8 cellular contexts compared by ENCODE assay signal in genomic region chr2:9552491-9553178, GRCh38. TPM values are rescaled to one million over a fixed set of nuclear protein-coding genes. Genes with fewer than 3 reads are reported as not detected.
DNase-seq lines count a peak whose midpoint lies in the region; ATAC-seq and TF ChIP-seq lines count a peak whose summit lies in the region.

No MANE protein-coding gene starts in this region.

- TF ChIP-seq CTCF in tibial nerve (IDR thresholded peaks at IDR 0.05) = no peak

- H3K9me3 Mint-ChIP-seq in activated naive CD4-positive, alpha-beta T cell treated with anti-CD3 and anti-CD28 coated beads, Interleukin-2, amount 10 ng/mL, durations not matched to agents 7 days and 5 days = no peaks in the 10 kb centered on the region

- CTCF ChIA-PET in activated naive CD4-positive, alpha-beta T cell treated with anti-CD3 and anti-CD28 coated beads, Interleukin-2, amount 10 ng/mL, durations not matched to agents 7 days and 5 days (lab: Charles Lee) = no interaction called here

- H3K27ac Mint-ChIP-seq in activated naive CD4-positive, alpha-beta T cell treated with anti-CD3 and anti-CD28 coated beads, Interleukin-2, amount 10 ng/mL, durations not matched to agents 7 days and 5 days = peak overlapping the region; percentile 70
- peak overlapping the region; percentile 99 for H3K27ac Mint-ChIP-seq in T-helper 17 cell

- WGBS in tibial nerve, 2 donors = 12 to 20% methylated on average over 2 of the region's 2 CpGs

- H3K9me3 ChIP-seq in T-helper 17 cell (ENCODE audit: control insufficient read depth, low read length, poor library complexity, severe bottlenecking) (no peaks in the 10 kb centered on the region), tibial nerve (no peaks in the 10 kb centered on the region)

- peaks cover 70% of the 10 kb centered on the region for H3K4me1 Mint-ChIP-seq in activated naive CD4-positive, alpha-beta T cell treated with anti-CD3 and anti-CD28 coated beads, Interleukin-2, amount 10 ng/mL, durations not matched to agents 7 days and 5 days
- H3K4me1 Mint-ChIP-seq in T-helper 17 cell = peaks cover 49% of the 10 kb centered on the region

- H3K27me3 Mint-ChIP-seq in activated naive CD4-positive, alpha-beta T cell treated with anti-CD3 and anti-CD28 coated beads, Interleukin-2, amount 10 ng/mL, durations not matched to agents 7 days and 5 days = no peaks in the 10 kb centered on the region
- no peaks in the 10 kb centered on the region for H3K27me3 Mint-ChIP-seq in T-helper 17 cell

- H3K27me3 ChIP-seq in tibial nerve = no peaks in the 10 kb centered on the region

- DNase-seq in activated naive CD4-positive, alpha-beta T cell treated with anti-CD3 and anti-CD28 coated beads, Interleukin-2, amount 10 ng/mL, durations not matched to agents 7 days and 5 days = no peak
- DNase-seq in activated naive CD4-positive, alpha-beta T cell treated with anti-CD3 and anti-CD28 coated beads, Interleukin-2, amount 50 U/mL, for 16 hours = no peak
- DNase-seq in T-helper 17 cell (no peak), fibroblast of the conjunctiva (ENCODE audit: low read depth) (peak; percentile 78), tibial nerve (ENCODE audit: low spot score in 2 of 2) (no peak)
- DNase-seq in stimulated activated CD4-positive, alpha-beta T cell treated with anti-CD3 and anti-CD28 coated beads, Interleukin-4, amount 100 ng/mL, for 1 hour = no peak

- H3K4me3 ChIP-seq in tibial nerve = no peak overlapping the region

- H3K36me3 Mint-ChIP-seq in activated naive CD4-positive, alpha-beta T cell treated with anti-CD3 and anti-CD28 coated beads, Interleukin-2, amount 10 ng/mL, durations not matched to agents 7 days and 5 days = peaks cover 13% of the 10 kb centered on the region
- peaks cover 7% of the 10 kb centered on the region for H3K36me3 Mint-ChIP-seq in T-helper 17 cell (ENCODE audit: low read depth)

- H3K27ac ChIP-seq in tibial nerve = peak overlapping the region; percentile 29 to 99 (median 78)

- no peaks in the 10 kb centered on the region for H3K36me3 ChIP-seq in tibial nerve

- no peak overlapping the region for H3K4me3 Mint-ChIP-seq in activated naive CD4-positive, alpha-beta T cell treated with anti-CD3 and anti-CD28 coated beads, Interleukin-2, amount 10 ng/mL, durations not matched to agents 7 days and 5 days
- H3K4me3 Mint-ChIP-seq in T-helper 17 cell = peak overlapping the region; percentile 82

- peak; percentile 63 to 86 for TF ChIP-seq EP300 in tibial nerve (IDR thresholded peaks at IDR 0.05)

- no peak for TF ChIP-seq POLR2A in tibial nerve (IDR thresholded peaks at IDR 0.05)

- peak; percentile 12 for ATAC-seq in T-helper 17 cell
- no peak for ATAC-seq in HG03457 (IDR thresholded peaks at IDR 0.05; ENCODE audit: unreplicated experiment)
- ATAC-seq in GM21529 (IDR thresholded peaks at IDR 0.05; ENCODE audit: unreplicated experiment) = no peak

- H3K4me1 ChIP-seq in tibial nerve = peaks cover 3 to 76% (median 52%) of the 10 kb centered on the region in 4 donors

RNA-seq across cellular contexts. Expression of gene ADAM17, which starts 3.0 kb away (rescaled TPM):
- 10 to 100 TPM; 27.2 to 34.0 TPM for total RNA-seq in T-helper 17 cell
- 10 to 100 TPM; 30.6 to 50.9 (median 42.6) TPM for total RNA-seq in tibial nerve
